In the genomic region with DNA sequence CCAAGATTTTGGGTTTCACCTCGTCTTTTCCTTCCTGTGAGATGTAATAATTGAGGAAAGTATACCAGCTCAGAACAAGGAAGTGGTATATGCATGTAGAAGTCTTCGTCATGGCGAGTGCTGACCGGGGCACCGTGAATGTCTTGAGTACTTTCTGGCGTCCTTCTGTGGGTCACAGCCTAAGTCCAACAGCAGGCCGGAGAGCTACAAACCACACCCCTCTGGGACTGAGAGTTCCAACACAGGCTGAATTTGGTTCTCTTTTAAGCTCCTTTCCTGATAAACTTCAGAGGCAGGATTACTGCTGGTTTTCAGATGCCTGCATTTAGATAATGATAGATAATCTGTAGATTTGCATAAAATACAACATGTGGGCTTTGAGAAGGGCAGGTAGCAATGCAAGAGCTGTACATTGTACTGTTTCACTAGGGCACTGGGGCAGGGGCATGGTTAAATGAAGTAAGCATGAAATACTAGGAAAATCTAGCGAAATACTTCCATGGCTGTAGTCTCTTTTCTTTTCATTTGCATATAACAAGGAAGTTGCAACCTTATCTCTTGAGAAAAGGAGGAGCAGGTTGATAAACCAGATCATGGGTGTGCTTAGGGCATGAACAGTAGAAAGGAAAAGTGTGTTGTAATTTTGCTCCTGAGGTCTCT, we compare ENCODE assay signal across 13 cellular contexts. TPM values are rescaled to one million over a fixed set of nuclear protein-coding genes. Genes with fewer than 3 reads are reported as not detected.
DNase-seq lines count a peak whose midpoint lies in the region; ATAC-seq and TF ChIP-seq lines count a peak whose summit lies in the region.
"Had no signal": no experiment of that assay in that cellular context is flagged by ENCODE, and none has a peak within 500 bp of the region (broad histone marks: within the 10 kb centered on the region; RNA-seq: fewer than 3 reads in every experiment).

A gene with protein sequence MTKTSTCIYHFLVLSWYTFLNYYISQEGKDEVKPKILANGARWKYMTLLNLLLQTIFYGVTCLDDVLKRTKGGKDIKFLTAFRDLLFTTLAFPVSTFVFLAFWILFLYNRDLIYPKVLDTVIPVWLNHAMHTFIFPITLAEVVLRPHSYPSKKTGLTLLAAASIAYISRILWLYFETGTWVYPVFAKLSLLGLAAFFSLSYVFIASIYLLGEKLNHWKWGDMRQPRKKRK (minus strand): TSS at position 156 of the 660 bp plus-strand sequence. CDS start 44 bp downstream, at position 112.

- H3K9me3 ChIP-seq in mesenchymal stem cell (ENCODE audit: control insufficient read depth, low read length) = no peaks in the 10 kb centered on the region
- H3K9me3 ChIP-seq in upper lobe of right lung = no peaks in the 10 kb centered on the region
- H3K9me3 ChIP-seq: ascending aorta, tibial artery had no signal

- 93% methylated on average over 7 of the region's 8 CpGs for whole genome bisulfite sequencing in mesenchymal stem cell

- H3K27ac ChIP-seq in angular gyrus (ENCODE audit: low read depth, low read length) (peak within 1 kb of the TSS; percentile 42), mesenchymal stem cell (ENCODE audit: low read length, poor library complexity, severe bottlenecking) (no peak within 1 kb of the TSS), upper lobe of right lung (peak within 1 kb of the TSS; percentile 4), coronary artery (peak within 1 kb of the TSS in 1 of 2 donors; percentile 7)
- H3K27ac ChIP-seq: ascending aorta, tibial artery had no signal

- H3K27ac Mint-ChIP-seq in activated naive CD8-positive, alpha-beta T cell treated with anti-CD3 and anti-CD28 coated beads for 36 hours = no peak within 1 kb of the TSS
- H3K27ac Mint-ChIP-seq in activated naive CD8-positive, alpha-beta T cell treated with anti-CD3 and anti-CD28 coated beads, Interleukin-2, amount 50 U/mL, for 24 hours = no peak within 1 kb of the TSS

- H3K4me1 Mint-ChIP-seq in activated naive CD8-positive, alpha-beta T cell treated with anti-CD3 and anti-CD28 coated beads for 36 hours = no peaks in the 10 kb centered on the region
- no peaks in the 10 kb centered on the region for H3K4me1 Mint-ChIP-seq in activated naive CD8-positive, alpha-beta T cell treated with anti-CD3 and anti-CD28 coated beads, Interleukin-2, amount 50 U/mL, for 24 hours

- no peak within 1 kb of the TSS for H2BK120ac ChIP-seq in mesenchymal stem cell (ENCODE audit: low read depth, low read length)

- no peak within 1 kb of the TSS for H2BK5ac ChIP-seq in mesenchymal stem cell (ENCODE audit: low read depth, low read length, poor library complexity, severe bottlenecking)

- H3K4ac ChIP-seq in mesenchymal stem cell (ENCODE audit: low read depth in 1 of 2, low read length in 2 of 2) = no peak within 1 kb of the TSS

- H3K9ac ChIP-seq in mesenchymal stem cell (ENCODE audit: low read length) = peak within 1 kb of the TSS; percentile 16

- peak within 1 kb of the TSS; percentile 53 for H2AK5ac ChIP-seq in mesenchymal stem cell (ENCODE audit: low read length, severe bottlenecking)

- H3K23ac ChIP-seq in mesenchymal stem cell (ENCODE audit: low read length in 2 of 2) = no peak within 1 kb of the TSS

- H3K36me3 ChIP-seq in mesenchymal stem cell (ENCODE audit: control insufficient read depth in 1 of 2, insufficient read depth in 2 of 2, low read depth in 1 of 2, low read length in 2 of 2) (no peaks in the 10 kb centered on the region), upper lobe of right lung (no peaks in the 10 kb centered on the region)
- H3K36me3 ChIP-seq: ascending aorta, tibial artery had no signal

- H3K4me3 ChIP-seq in mesenchymal stem cell (ENCODE audit: insufficient read depth in 1 of 2, low read depth in 1 of 2, low read length in 2 of 2) (peak within 1 kb of the TSS in 1 of 2 experiments; percentile 16), upper lobe of right lung (peak within 1 kb of the TSS; percentile 9), coronary artery (no peak within 1 kb of the TSS)
- H3K4me3 ChIP-seq: ascending aorta, lung, tibial artery had no signal

- H3K4me1 ChIP-seq in mesenchymal stem cell (ENCODE audit: control insufficient read depth, insufficient read depth, low read depth, low read length) (no peaks in the 10 kb centered on the region), upper lobe of right lung (no peaks in the 10 kb centered on the region)
- H3K4me1 ChIP-seq: ascending aorta had no signal

- H2AFZ ChIP-seq in mesenchymal stem cell (ENCODE audit: low read depth, low read length) = no peak within 1 kb of the TSS

- no peaks in the 10 kb centered on the region for H3K79me1 ChIP-seq in mesenchymal stem cell (replicated peaks; ENCODE audit: low read length, poor library complexity, severe bottlenecking)

- H3K27me3 Mint-ChIP-seq in activated naive CD8-positive, alpha-beta T cell treated with anti-CD3 and anti-CD28 coated beads for 36 hours = no peaks in the 10 kb centered on the region
- H3K27me3 Mint-ChIP-seq in activated naive CD8-positive, alpha-beta T cell treated with anti-CD3 and anti-CD28 coated beads, Interleukin-2, amount 50 U/mL, for 24 hours = no peaks in the 10 kb centered on the region

- H4K91ac ChIP-seq in mesenchymal stem cell (ENCODE audit: low read length) = no peak within 1 kb of the TSS

- H2BK15ac ChIP-seq in mesenchymal stem cell (ENCODE audit: low read depth, poor library complexity, severe bottlenecking) = no peak within 1 kb of the TSS

- no peak within 1 kb of the TSS for H4K8ac ChIP-seq in mesenchymal stem cell (ENCODE audit: low read length)

- DNase-seq in activated naive CD8-positive, alpha-beta T cell treated with anti-CD3 and anti-CD28 coated beads for 36 hours = no peak
- no peak for DNase-seq in activated naive CD8-positive, alpha-beta T cell treated with anti-CD3 and anti-CD28 coated beads, Interleukin-2, amount 50 U/mL, for 24 hours
- DNase-seq in mesenchymal stem cell = no peak
- DNase-seq in upper lobe of right lung = no peak
- no peak for DNase-seq in coronary artery (ENCODE audit: low spot score)
- no peak for DNase-seq in stimulated activated CD4-positive, alpha-beta T cell treated with anti-CD3 and anti-CD28 coated beads, Interleukin-12 subunit alpha, Interleukin-12 subunit beta, amount 100 ng/mL, for 4 hours
- DNase-seq: glutamatergic neuron, Kasumi-1 had no signal

- H3K4me3 Mint-ChIP-seq in activated naive CD8-positive, alpha-beta T cell treated with anti-CD3 and anti-CD28 coated beads for 36 hours = no peak within 1 kb of the TSS
- H3K4me3 Mint-ChIP-seq in activated naive CD8-positive, alpha-beta T cell treated with anti-CD3 and anti-CD28 coated beads, Interleukin-2, amount 50 U/mL, for 24 hours = no peak within 1 kb of the TSS

- H3K14ac ChIP-seq in mesenchymal stem cell (ENCODE audit: low read length in 2 of 2) = no peak within 1 kb of the TSS

- peaks cover 2% of the 10 kb centered on the region for H3K9me3 Mint-ChIP-seq in activated naive CD8-positive, alpha-beta T cell treated with anti-CD3 and anti-CD28 coated beads for 36 hours
- H3K9me3 Mint-ChIP-seq in activated naive CD8-positive, alpha-beta T cell treated with anti-CD3 and anti-CD28 coated beads, Interleukin-2, amount 50 U/mL, for 24 hours = peaks cover 5% of the 10 kb centered on the region

- H2BK12ac ChIP-seq in mesenchymal stem cell (ENCODE audit: low read length in 2 of 2) = peak within 1 kb of the TSS in 1 of 2 experiments; percentile 55

- TF ChIP-seq CTCF in upper lobe of right lung (IDR thresholded peaks at IDR 0.05) (no peak), coronary artery (IDR thresholded peaks at IDR 0.05) (no peak)

- no peak for ATAC-seq in activated naive CD8-positive, alpha-beta T cell treated with anti-CD3 and anti-CD28 coated beads, Interleukin-2, amount 50 U/mL, for 24 hours
- ATAC-seq in upper lobe of right lung (peak; percentile 81), GM21737 (IDR thresholded peaks at IDR 0.05; ENCODE audit: unreplicated experiment) (no peak)

- no peak within 1 kb of the TSS for H3K4me2 ChIP-seq in mesenchymal stem cell (ENCODE audit: low read length, poor library complexity, severe bottlenecking)

- intact Hi-C loops in upper lobe of right lung (cut with DNase I) = no loop called here

- H3K27me3 ChIP-seq in mesenchymal stem cell (ENCODE audit: control insufficient read depth in 1 of 2, insufficient read depth in 1 of 2, low read length in 2 of 2) (no peaks in the 10 kb centered on the region), upper lobe of right lung (no peaks in the 10 kb centered on the region)
- H3K27me3 ChIP-seq: ascending aorta, tibial artery had no signal

- no peak within 1 kb of the TSS for H3K18ac ChIP-seq in mesenchymal stem cell (ENCODE audit: low read depth in 1 of 2, low read length in 2 of 2)

- H3K36me3 Mint-ChIP-seq in activated naive CD8-positive, alpha-beta T cell treated with anti-CD3 and anti-CD28 coated beads for 36 hours = no peaks in the 10 kb centered on the region
- no peaks in the 10 kb centered on the region for H3K36me3 Mint-ChIP-seq in activated naive CD8-positive, alpha-beta T cell treated with anti-CD3 and anti-CD28 coated beads, Interleukin-2, amount 50 U/mL, for 24 hours (ENCODE audit: low read depth)

RNA-seq across cellular contexts. Expression of the gene that starts here (rescaled TPM):
- 10 to 100 TPM; 29.1 to 31.5 TPM for total RNA-seq in activated naive CD8-positive, alpha-beta T cell treated with anti-CD3 and anti-CD28 coated beads for 36 hours
- 1.4 TPM for polyA plus RNA-seq in mesenchymal stem cell (2013, experiment 1 of 2)
- 0.81 TPM for polyA plus RNA-seq in mesenchymal stem cell (2013, experiment 2 of 2)
- total RNA-seq in upper lobe of right lung = 21.0 TPM
- total RNA-seq: ascending aorta had no signal
